In the genomic region with DNA sequence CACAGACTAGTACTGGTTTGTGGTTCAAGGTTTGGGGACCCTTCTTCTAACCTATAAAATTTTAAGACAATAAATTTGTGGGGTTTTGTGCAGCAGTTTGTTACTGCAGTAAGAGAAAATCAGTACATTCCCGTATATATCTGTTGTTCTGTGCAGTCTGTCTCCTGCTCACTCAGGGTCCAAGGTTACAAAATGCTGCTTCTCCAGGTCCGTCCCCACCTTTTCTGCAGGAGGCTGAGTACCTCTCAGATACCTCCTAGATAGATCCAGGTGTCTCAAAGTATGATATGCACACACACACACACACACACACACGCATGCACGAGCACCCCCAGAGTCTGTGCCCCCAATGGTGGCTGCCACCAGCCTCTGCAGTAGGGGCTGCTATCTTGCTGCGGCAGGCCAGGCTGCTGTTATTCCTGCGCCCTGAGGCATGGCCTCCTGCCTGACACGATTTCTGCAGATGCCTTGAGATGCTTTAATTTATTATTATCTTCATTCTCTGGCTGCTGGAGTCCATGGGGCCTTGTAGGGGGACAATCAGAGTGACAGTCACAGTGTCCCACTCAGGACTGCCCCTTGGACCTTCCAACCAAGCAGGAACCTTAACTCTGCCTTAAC, we compare ENCODE assay signal across 15 cellular contexts. TPM values are rescaled to one million over a fixed set of nuclear protein-coding genes. Genes with fewer than 3 reads are reported as not detected.
DNase-seq lines count a peak whose midpoint lies in the region; ATAC-seq and TF ChIP-seq lines count a peak whose summit lies in the region.
"Had no signal": no experiment of that assay in that cellular context is flagged by ENCODE, and none has a peak within 500 bp of the region (broad histone marks: within the 10 kb centered on the region; RNA-seq: fewer than 3 reads in every experiment).

No MANE protein-coding gene starts in this region.

- intact Hi-C loops in left ventricle myocardium inferior (cut with micrococcal nuclease), result no loop called here
- intact Hi-C loops in heart left ventricle (cut with DNase I), result no loop called here
- intact Hi-C loops in breast epithelium (cut with DNase I; ENCODE audit: low total_unique reads), result no loop called here

- H3K27ac ChIP-seq in left ventricle myocardium inferior (replicated peaks) (peak overlapping the region; percentile 8), heart left ventricle (peak overlapping the region in 1 of 12 donors; percentile 29), breast epithelium (peak overlapping the region; percentile 12 to 40)
- H3K27ac ChIP-seq: ovary had no signal

- ATAC-seq in heart left ventricle (no peak), GM18858 (IDR thresholded peaks at IDR 0.05; ENCODE audit: unreplicated experiment) (no peak), GM21576 (IDR thresholded peaks at IDR 0.05; ENCODE audit: unreplicated experiment) (no peak)
- ATAC-seq: T-cell had no signal

- no peaks in the 10 kb centered on the region for H3K9me3 ChIP-seq in left ventricle myocardium inferior (replicated peaks)
- H3K9me3 ChIP-seq in heart left ventricle, result no peaks in the 10 kb centered on the region
- H3K9me3 ChIP-seq in breast epithelium, result no peaks in the 10 kb centered on the region
- H3K9me3 ChIP-seq: ovary had no signal

- H3K4me3 ChIP-seq in left ventricle myocardium inferior (no peak overlapping the region), heart left ventricle (no peak overlapping the region), breast epithelium (no peak overlapping the region)
- H3K4me3 ChIP-seq: coronary artery, ovary had no signal

- TF ChIP-seq POLR2A in heart left ventricle (IDR thresholded peaks at IDR 0.05) (no peak), breast epithelium (IDR thresholded peaks at IDR 0.05) (no peak)

- no peaks in the 10 kb centered on the region for H3K27me3 Mint-ChIP-seq in neural crest cell (ENCODE audit: low read depth)

- no peaks in the 10 kb centered on the region for H3K36me3 ChIP-seq in left ventricle myocardium inferior
- H3K36me3 ChIP-seq in heart left ventricle, result no peaks in the 10 kb centered on the region
- no peaks in the 10 kb centered on the region for H3K36me3 ChIP-seq in breast epithelium
- H3K36me3 ChIP-seq: ovary had no signal

- H3K27me3 ChIP-seq in left ventricle myocardium inferior (ENCODE audit: low read depth) (no peaks in the 10 kb centered on the region), heart left ventricle (no peaks in the 10 kb centered on the region), breast epithelium (no peaks in the 10 kb centered on the region)
- H3K27me3 ChIP-seq: ovary had no signal

- WGBS in heart left ventricle, 4 donors, result 66 to 75% (median 67%) methylated on average over 7 of the region's 7 CpGs

- H3K27ac Mint-ChIP-seq in neural crest cell (ENCODE audit: unreplicated experiment), result peak overlapping the region; percentile 75
- H3K27ac Mint-ChIP-seq: CD4-positive, alpha-beta T cell; T-cell had no signal

- no peak overlapping the region for H3K4me3 Mint-ChIP-seq in neural crest cell
- H3K4me3 Mint-ChIP-seq: CD4-positive, alpha-beta T cell; T-cell had no signal

- H3K4me1 ChIP-seq in left ventricle myocardium inferior (peaks cover 7% of the 10 kb centered on the region), heart left ventricle (peaks cover 0 to 6% (median 0%) of the 10 kb centered on the region in 12 donors), breast epithelium (no peaks in the 10 kb centered on the region)

- no peaks in the 10 kb centered on the region for H3K9me3 Mint-ChIP-seq in neural crest cell
- H3K9me3 Mint-ChIP-seq: CD4-positive, alpha-beta T cell; T-cell had no signal

- DNase-seq in left ventricle myocardium inferior (no peak), heart left ventricle (no peak), breast epithelium (ENCODE audit: low spot score in 2 of 2) (no peak), neural crest cell (ENCODE audit: low read depth, low spot score) (no peak)
- DNase-seq in central memory CD4-positive, alpha-beta T cell, result no peak
- no peak for DNase-seq in NK-92 treated with Interleukin-12 subunit alpha and Interleukin-12 subunit beta, amount 100 ng/mL, for 24 hours (lab: John Stamatoyannopoulos, UW)
- DNase-seq: CD4-positive, alpha-beta T cell; left cardiac atrium; MM.1S; ovary; stimulated activated CD4-positive, alpha-beta T cell treated with anti-CD3 and anti-CD28 coated beads, Interleukin-4, amount 100 ng/mL, for 24 hours; T-cell had no signal

- no peaks in the 10 kb centered on the region for H3K36me3 Mint-ChIP-seq in neural crest cell (ENCODE audit: low read depth)
- H3K36me3 Mint-ChIP-seq: T-cell had no signal

- TF ChIP-seq CTCF in left ventricle myocardium inferior (IDR thresholded peaks at IDR 0.05; ENCODE audit: borderline replicate concordance) (no peak), heart left ventricle (IDR thresholded peaks at IDR 0.05) (no peak), breast epithelium (IDR thresholded peaks at IDR 0.05) (no peak), neural crest cell (conservative IDR thresholded peaks at IDR 0.05) (no peak)

- peaks cover 3% of the 10 kb centered on the region for H3K4me1 Mint-ChIP-seq in neural crest cell

RNA-seq across cellular contexts. Expression of gene ASL, which starts 25.2 kb away (rescaled TPM):
- total RNA-seq in left ventricle myocardium inferior (8.5 TPM), heart left ventricle (10 to 100 TPM in 8 of 9 donors, 1 to 10 TPM in 1; 9.7 to 23.1 (median 13.2) TPM), breast epithelium (10 to 100 TPM; 31.9 to 39.8 (median 33.1) TPM), neural crest cell (23.0 and 23.6 TPM in 2 replicates)
- 10 to 100 TPM in 1 of 2 donors, 1 to 10 TPM in 1; 8.1 to 23.3 TPM for polyA plus RNA-seq in heart left ventricle
